26 cellular contexts compared by ENCODE assay signal in genomic region chr1:60826320-60827094, GRCh38.
"Had no signal": no experiment of that assay in that cellular context is flagged by ENCODE, and none has a peak within 500 bp of the region (broad histone marks: within the 10 kb centered on the region; RNA-seq: fewer than 3 reads in every experiment).

No MANE protein-coding gene starts in this region.

- H3K9me3 ChIP-seq: ovary, right atrium auricular region, right lobe of liver, testis, thyroid gland, transverse colon, upper lobe of left lung, vagina had no signal

- H3K27ac ChIP-seq: left ventricle myocardium inferior, ovary, right atrium auricular region, right lobe of liver, stomach, testis, thyroid gland, upper lobe of left lung, vagina had no signal

- H3K4me1 ChIP-seq: left ventricle myocardium inferior, right atrium auricular region, testis, thyroid gland, upper lobe of left lung, vagina had no signal

- FAIRE-seq: islet of Langerhans, kidney had no signal

- H3K27me3 Mint-ChIP-seq: progenitor cell of endocrine pancreas; stimulated activated naive B cell treated with anti-CD40 and anti-IgM and Interleukin-4, amounts not matched to agents 10 μg/mL and 1 μg/mL and 100 μg/mL, for 72 hours had no signal

- ATAC-seq: naive thymus-derived CD4-positive, alpha-beta T cell; right lobe of liver; stimulated activated naive CD8-positive, alpha-beta T cell treated with anti-CD3 and anti-CD28 coated beads, Interleukin-15, Interleukin-2, amounts not matched to agents 100 U/mL and 50 U/mL, for 24 hours had no signal

- H3K9me3 Mint-ChIP-seq: natural killer cell treated with Interleukin-12 subunit alpha and Interleukin-12 subunit beta and Interleukin-15 and Interleukin-18, amount 100 ng/mL, for 72 hours had no signal

- H3K4me3 ChIP-seq: left ventricle myocardium inferior, lung, ovary, right atrium auricular region, right lobe of liver, smooth muscle cell, stomach, testis, thyroid gland, transverse colon, upper lobe of left lung, vagina had no signal

- H3K27me3 ChIP-seq: ovary, right atrium auricular region, right lobe of liver, stomach, testis, thyroid gland, transverse colon, upper lobe of left lung, vagina had no signal

- H3K36me3 Mint-ChIP-seq: immature natural killer cell; naive thymus-derived CD4-positive, alpha-beta T cell; natural killer cell treated with Interleukin-12 subunit alpha and Interleukin-12 subunit beta and Interleukin-15 and Interleukin-18, amount 100 ng/mL, for 72 hours; stimulated activated naive B cell treated with anti-CD40 and anti-IgM and Interleukin-4, amounts not matched to agents 10 μg/mL and 1 μg/mL and 100 μg/mL, for 72 hours had no signal

- H3K27ac Mint-ChIP-seq: immature natural killer cell; mesothelial cell of epicardium; naive thymus-derived CD4-positive, alpha-beta T cell; natural killer cell treated with Interleukin-12 subunit alpha and Interleukin-12 subunit beta and Interleukin-15 and Interleukin-18, amount 100 ng/mL, for 72 hours; progenitor cell of endocrine pancreas; stimulated activated naive B cell treated with anti-CD40 and anti-IgM and Interleukin-4, amounts not matched to agents 10 μg/mL and 1 μg/mL and 100 μg/mL, for 72 hours had no signal

- DNase-seq: hippocampal formation; immature natural killer cell; kidney; left ventricle myocardium inferior; naive thymus-derived CD4-positive, alpha-beta T cell; ovary; right lobe of liver; stimulated activated CD4-positive, alpha-beta T cell treated with anti-CD3 and anti-CD28 coated beads, Interleukin-12 subunit alpha, Interleukin-12 subunit beta, amount 100 ng/mL, for 4 hours; stimulated activated CD4-positive, alpha-beta T cell treated with anti-CD3 and anti-CD28 coated beads, Interleukin-15, amount 100 ng/mL, for 24 hours; stimulated activated CD4-positive, alpha-beta T cell treated with anti-CD3 and anti-CD28 coated beads, Interleukin-2, amount 100 ng/mL, for 24 hours; stimulated activated CD4-positive, alpha-beta T cell treated with anti-CD3 and anti-CD28 coated beads, Interleukin-4, amount 100 ng/mL, for 1 hour; stimulated activated naive B cell treated with anti-CD40 and anti-IgM and Interleukin-4, amounts not matched to agents 10 μg/mL and 1 μg/mL and 100 μg/mL, for 72 hours; stimulated activated naive CD8-positive, alpha-beta T cell treated with anti-CD3 and anti-CD28 coated beads, Interleukin-15, Interleukin-2, amounts not matched to agents 100 U/mL and 50 U/mL, for 24 hours; stomach; testis had no signal

- H3K36me3 ChIP-seq: left ventricle myocardium inferior, ovary, right atrium auricular region, right lobe of liver, stomach, thyroid gland, transverse colon, upper lobe of left lung, vagina had no signal

- H3K4me1 Mint-ChIP-seq: immature natural killer cell; naive thymus-derived CD4-positive, alpha-beta T cell; stimulated activated naive B cell treated with anti-CD40 and anti-IgM and Interleukin-4, amounts not matched to agents 10 μg/mL and 1 μg/mL and 100 μg/mL, for 72 hours had no signal

- H3K4me3 Mint-ChIP-seq: immature natural killer cell; mesothelial cell of epicardium; naive thymus-derived CD4-positive, alpha-beta T cell; natural killer cell treated with Interleukin-12 subunit alpha and Interleukin-12 subunit beta and Interleukin-15 and Interleukin-18, amount 100 ng/mL, for 72 hours; stimulated activated naive B cell treated with anti-CD40 and anti-IgM and Interleukin-4, amounts not matched to agents 10 μg/mL and 1 μg/mL and 100 μg/mL, for 72 hours had no signal
